In the genomic region with DNA sequence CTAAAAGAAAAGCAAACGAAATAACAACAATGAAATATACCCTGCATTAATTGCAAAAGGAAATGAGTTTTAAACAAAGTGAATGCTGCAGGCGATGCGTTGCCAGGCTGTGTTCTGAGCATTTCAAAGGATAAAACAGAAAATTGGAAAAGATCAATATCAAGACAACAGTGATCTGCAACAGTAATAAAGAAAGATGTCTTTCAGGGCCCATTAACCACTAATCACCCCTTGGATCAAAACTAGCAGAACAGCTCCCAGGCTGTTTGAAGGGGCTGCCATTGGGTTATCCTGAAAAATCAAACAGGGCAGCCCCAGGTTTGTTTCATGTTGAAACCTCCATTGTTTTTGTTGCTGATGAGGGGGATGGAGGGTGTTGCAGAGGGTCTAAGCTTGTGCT, we compare ENCODE assay signal across 28 cellular contexts.
"Had no signal": no experiment of that assay in that cellular context is flagged by ENCODE, and none has a peak within 500 bp of the region (broad histone marks: within the 10 kb centered on the region; RNA-seq: fewer than 3 reads in every experiment).

No MANE protein-coding gene starts in this region.

- H3K4me1 ChIP-seq: colonic mucosa, gastrocnemius medialis, heart left ventricle, left lung, pancreas, right lobe of liver, suprapubic skin, transverse colon, vagina had no signal

- H3K27me3 Mint-ChIP-seq: dendritic cell treated with granulocyte-macrophage colony-stimulating factor and Interleukin-4, amounts not matched to agents 40 ng/mL and 50 ng/mL, for 4 days; stimulated activated naive B cell treated with anti-CD40 and anti-IgM and Interleukin-4, amounts not matched to agents 10 μg/mL and 1 μg/mL and 100 μg/mL, for 72 hours had no signal

- H3K4me3 Mint-ChIP-seq: dendritic cell treated with granulocyte-macrophage colony-stimulating factor and Interleukin-4, amounts not matched to agents 40 ng/mL and 50 ng/mL, for 4 days; endodermal cell; naive thymus-derived CD8-positive, alpha-beta T cell; nephron progenitor cell; stimulated activated naive B cell treated with anti-CD40 and anti-IgM and Interleukin-4, amounts not matched to agents 10 μg/mL and 1 μg/mL and 100 μg/mL, for 72 hours; stimulated activated naive CD8-positive, alpha-beta T cell treated with anti-CD3 and anti-CD28 coated beads, Interleukin-15, amount 100 ng/mL, for 72 hours had no signal

- H3K4me3 ChIP-seq: colonic mucosa, gastrocnemius medialis, heart left ventricle, hepatocyte, left lung, pancreas, right lobe of liver, suprapubic skin, transverse colon, vagina had no signal

- H3K79me2 ChIP-seq: hepatocyte had no signal

- H2AFZ ChIP-seq: hepatocyte had no signal

- H3K4me2 ChIP-seq: hepatocyte had no signal

- H3K36me3 ChIP-seq: colonic mucosa, gastrocnemius medialis, heart left ventricle, left lung, neutrophil, pancreas, right lobe of liver, suprapubic skin, transverse colon, vagina had no signal

- H3K27ac ChIP-seq: colonic mucosa, epithelial cell of prostate, gastrocnemius medialis, heart left ventricle, hepatocyte, left lung, neutrophil, pancreas, right lobe of liver, suprapubic skin, transverse colon, vagina had no signal

- H3K4me1 Mint-ChIP-seq: stimulated activated naive B cell treated with anti-CD40 and anti-IgM and Interleukin-4, amounts not matched to agents 10 μg/mL and 1 μg/mL and 100 μg/mL, for 72 hours; stimulated activated naive CD8-positive, alpha-beta T cell treated with anti-CD3 and anti-CD28 coated beads, Interleukin-15, amount 100 ng/mL, for 72 hours had no signal

- H3K36me3 Mint-ChIP-seq: naive thymus-derived CD8-positive, alpha-beta T cell; stimulated activated naive B cell treated with anti-CD40 and anti-IgM and Interleukin-4, amounts not matched to agents 10 μg/mL and 1 μg/mL and 100 μg/mL, for 72 hours had no signal

- H3K27ac Mint-ChIP-seq: dendritic cell treated with granulocyte-macrophage colony-stimulating factor and Interleukin-4, amounts not matched to agents 40 ng/mL and 50 ng/mL, for 4 days; endodermal cell; naive thymus-derived CD8-positive, alpha-beta T cell; stimulated activated naive B cell treated with anti-CD40 and anti-IgM and Interleukin-4, amounts not matched to agents 10 μg/mL and 1 μg/mL and 100 μg/mL, for 72 hours; stimulated activated naive CD8-positive, alpha-beta T cell treated with anti-CD3 and anti-CD28 coated beads, Interleukin-15, amount 100 ng/mL, for 72 hours had no signal

- H3K27me3 ChIP-seq: colonic mucosa, gastrocnemius medialis, hepatocyte, left lung, neutrophil, pancreas, right lobe of liver, suprapubic skin, transverse colon, vagina had no signal

- DNase-seq: colonic mucosa; effector CD8-positive, alpha-beta T cell; endodermal cell; foreskin fibroblast; gastrocnemius medialis; heart left ventricle; kidney; left lung; mesenchymal stem cell; midbrain; naive thymus-derived CD8-positive, alpha-beta T cell; nephron progenitor cell; pancreas; retina; right lobe of liver; small intestine; stimulated activated CD4-positive, alpha-beta T cell treated with anti-CD3 and anti-CD28 coated beads, Interleukin-15, amount 100 ng/mL, for 24 hours; stimulated activated CD4-positive, alpha-beta T cell treated with anti-CD3 and anti-CD28 coated beads, Interleukin-2, amount 100 ng/mL, for 48 hours; stimulated activated naive B cell treated with anti-CD40 and anti-IgM and Interleukin-4, amounts not matched to agents 10 μg/mL and 1 μg/mL and 100 μg/mL, for 72 hours; stimulated activated naive CD8-positive, alpha-beta T cell treated with anti-CD3 and anti-CD28 coated beads, Interleukin-15, amount 100 ng/mL, for 72 hours; transverse colon had no signal

- ATAC-seq: esophagus mucosa; gastrocnemius medialis; heart left ventricle; left lung; naive thymus-derived CD8-positive, alpha-beta T cell; pancreas; right lobe of liver; stimulated activated naive B cell treated with anti-CD40 and anti-IgM and Interleukin-4, amounts not matched to agents 10 μg/mL and 1 μg/mL and 100 μg/mL, for 72 hours; stimulated activated naive CD8-positive, alpha-beta T cell treated with anti-CD3 and anti-CD28 coated beads, Interleukin-15, amount 100 ng/mL, for 72 hours had no signal
